In genomic region chr3:151974067-151974466, GRCh38 we compare ENCODE assay signal across 2 cellular contexts.
TF ChIP-seq lines count a peak whose summit lies in the region.

No MANE protein-coding gene starts in this region.

TF ChIP-seq in SK-N-SH, 30 proteins besides CTCF, POLR2A, EP300 and RAD21 (continued from another document):
- TF ChIP-seq REST (IDR thresholded peaks at IDR 0.05; ENCODE audit: low read depth, low read length): no peak
- peak; percentile 33; the same call in 1 of the 2 replicates for TF ChIP-seq PBX3 (IDR thresholded peaks at IDR 0.05)
- TF ChIP-seq NRF1 (IDR thresholded peaks at IDR 0.05; ENCODE audit: low read depth, low read length): no peak
- TF ChIP-seq MEF2A (IDR thresholded peaks at IDR 0.05; ENCODE audit: borderline replicate concordance, low read depth): 0 out of 2 replicates have a peak, but pooled peaks have one; percentile 23
- TF ChIP-seq RFX5 (IDR thresholded peaks at IDR 0.05; ENCODE audit: low read length): no peak
- no peak for TF ChIP-seq FOXM1 (IDR thresholded peaks at IDR 0.05; ENCODE audit: low read depth)
- no peak for TF ChIP-seq USF2 (IDR thresholded peaks at IDR 0.05; ENCODE audit: borderline replicate concordance, low read depth, low read length)
- TF ChIP-seq YY1 (IDR thresholded peaks at IDR 0.05; ENCODE audit: low read depth): no peak
- TF ChIP-seq RCOR1 (IDR thresholded peaks at IDR 0.05; ENCODE audit: low read length): no peak
- TF ChIP-seq ZBTB33 (IDR thresholded peaks at IDR 0.05; ENCODE audit: borderline replicate concordance, low read depth): no peak
- TF ChIP-seq MXI1 (IDR thresholded peaks at IDR 0.05; ENCODE audit: low read depth, low read length): no peak
- no peak for TF ChIP-seq FOXJ3 (CRISPR knock-in tag; IDR thresholded peaks at IDR 0.05)
- TF ChIP-seq GATA2 (CRISPR knock-in tag; IDR thresholded peaks at IDR 0.05): no peak
- TF ChIP-seq CHD2 (IDR thresholded peaks at IDR 0.05; ENCODE audit: low read length, partially characterized antibody): no peak
- peak; percentile 41; the same call in 1 of the 2 replicates for TF ChIP-seq FOSL2 (IDR thresholded peaks at IDR 0.05; ENCODE audit: borderline replicate concordance, low read depth)
- no peak for TF ChIP-seq TAF1 (IDR thresholded peaks at IDR 0.05; ENCODE audit: borderline replicate concordance, low read depth, low read length)
- no peak for TF ChIP-seq GABPA (IDR thresholded peaks at IDR 0.05; ENCODE audit: low read depth)
- no peak for TF ChIP-seq SIN3A (IDR thresholded peaks at IDR 0.05; ENCODE audit: borderline replicate concordance, low read depth, low read length)
- peak; percentile 42; the same call in 1 of the 2 replicates for TF ChIP-seq NFIC (IDR thresholded peaks at IDR 0.05; ENCODE audit: borderline replicate concordance)
- TF ChIP-seq POLR2AphosphoS5 (IDR thresholded peaks at IDR 0.05; ENCODE audit: low read depth, low read length): no peak
- TF ChIP-seq EZH2phosphoT487 (IDR thresholded peaks at IDR 0.05; ENCODE audit: borderline replicate concordance, low read depth): no peak
- TF ChIP-seq TEAD4 (IDR thresholded peaks at IDR 0.05; ENCODE audit: borderline replicate concordance, insufficient read depth): no peak
- no peak for TF ChIP-seq MAX (IDR thresholded peaks at IDR 0.05; ENCODE audit: low read depth)
- no peak for TF ChIP-seq ELF1 (IDR thresholded peaks at IDR 0.05)
- peak; percentile 73 for TF ChIP-seq TCF12 (IDR thresholded peaks at IDR 0.05)
TF ChIP-seq in SK-N-SH: peak in this region for 6.

TF ChIP-seq in SK-N-SH treated with all-trans-retinoic acid at 6 μM for 48 hours, 23 proteins besides CTCF, POLR2A, EP300 and RAD21 (continued from another document):
- TF ChIP-seq POU6F1 (CRISPR knock-in tag; IDR thresholded peaks at IDR 0.05; ENCODE audit: borderline replicate concordance, low read depth): no peak
- no peak for TF ChIP-seq TOX (CRISPR knock-in tag; IDR thresholded peaks at IDR 0.05; ENCODE audit: borderline replicate concordance)
- TF ChIP-seq ZNF70 (CRISPR knock-in tag; IDR thresholded peaks at IDR 0.05): no peak
- TF ChIP-seq CSDC2 (CRISPR knock-in tag; IDR thresholded peaks at IDR 0.05): no peak
- no peak for TF ChIP-seq ZFP30 (CRISPR knock-in tag; IDR thresholded peaks at IDR 0.05)
- TF ChIP-seq ESRRG (CRISPR knock-in tag; IDR thresholded peaks at IDR 0.05): no peak
- no peak for TF ChIP-seq PATZ1 (CRISPR knock-in tag; IDR thresholded peaks at IDR 0.05; ENCODE audit: borderline replicate concordance)
